Comparison of ENCODE assay signal across 21 cellular contexts in the genomic region with DNA sequence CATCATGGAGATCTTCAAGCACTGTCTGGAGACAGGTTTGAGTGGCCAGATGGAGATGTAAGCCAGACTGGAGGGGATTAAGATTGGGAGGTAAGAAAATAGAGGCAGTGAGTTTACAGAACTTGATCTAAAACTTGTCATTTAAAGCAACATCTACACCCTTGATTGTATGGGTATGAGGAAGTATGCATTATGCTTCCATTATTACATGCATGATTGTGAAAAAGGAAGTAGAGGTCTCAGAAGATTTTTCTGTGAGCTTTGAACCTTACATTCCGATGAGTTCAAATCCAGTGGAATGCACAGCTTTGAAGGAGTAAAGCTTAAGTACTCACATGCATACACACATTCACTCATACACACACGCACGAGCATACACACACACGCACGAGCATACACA.
DNase-seq lines count a peak whose midpoint lies in the region; ATAC-seq, FAIRE-seq and TF ChIP-seq lines count a peak whose summit lies in the region.
"Had no signal": no experiment of that assay in that cellular context is flagged by ENCODE, and none has a peak within 500 bp of the region (broad histone marks: within the 10 kb centered on the region; RNA-seq: fewer than 3 reads in every experiment).

No MANE protein-coding gene starts in this region.

- H3K9me3 ChIP-seq in mucosa of descending colon, result no peaks in the 10 kb centered on the region
- H3K9me3 ChIP-seq: HAP-1 had no signal

- TF ChIP-seq CTCF in mucosa of descending colon (IDR thresholded peaks at IDR 0.05), result no peak

- no peaks in the 10 kb centered on the region for H3K27me3 Mint-ChIP-seq in activated T-helper 2 cell treated with anti-CD3 and anti-CD28 coated beads, Interferon-gamma antibody, Interleukin-2, Interleukin-4, amounts not matched to agents 10 μg/mL and 5 μg/mL and 100 μg/mL, durations not matched to agents 14 hours and 24 hours and 36 hours (ENCODE audit: low read depth)
- H3K27me3 Mint-ChIP-seq in immature natural killer cell (ENCODE audit: low read depth in 3 of 3), result peaks cover 2 to 5% (median 3%) of the 10 kb centered on the region in 3 donors
- H3K27me3 Mint-ChIP-seq: CD4-positive, alpha-beta memory T cell had no signal

- no peaks in the 10 kb centered on the region for H3K36me3 ChIP-seq in mucosa of descending colon (ENCODE audit: low read depth)
- H3K36me3 ChIP-seq: HAP-1 had no signal

- H3K4me1 ChIP-seq in mucosa of descending colon (ENCODE audit: low read depth), result no peaks in the 10 kb centered on the region
- H3K4me1 ChIP-seq: HAP-1 had no signal

- ATAC-seq in mucosa of descending colon (peak; percentile 55), GM21619 (IDR thresholded peaks at IDR 0.05; ENCODE audit: unreplicated experiment) (no peak), HG02588 (IDR thresholded peaks at IDR 0.05; ENCODE audit: unreplicated experiment) (no peak)

- no peak overlapping the region for H3K27ac Mint-ChIP-seq in activated T-helper 2 cell treated with anti-CD3 and anti-CD28 coated beads, Interferon-gamma antibody, Interleukin-2, Interleukin-4, amounts not matched to agents 10 μg/mL and 5 μg/mL and 100 μg/mL, durations not matched to agents 14 hours and 24 hours and 36 hours
- no peak overlapping the region for H3K27ac Mint-ChIP-seq in immature natural killer cell
- H3K27ac Mint-ChIP-seq: CD4-positive, alpha-beta memory T cell; HFFc6 had no signal

- DNase-seq in HTR-8/SVneo (ENCODE audit: insufficient read length, low spot score) (no peak), MV-4-11 (lab: John Stamatoyannopoulos, UW) (peak; percentile 27), epithelial cell of prostate (ENCODE audit: low read depth, low spot score) (no peak), mucosa of descending colon (no peak), immature natural killer cell (no peak)
- DNase-seq in activated T-helper 2 cell treated with anti-CD3 and anti-CD28 coated beads, Interferon-gamma antibody, Interleukin-2, Interleukin-4, amounts not matched to agents 10 μg/mL and 5 μg/mL and 100 μg/mL, durations not matched to agents 14 hours and 24 hours and 36 hours (ENCODE audit: low spot score), result no peak
- DNase-seq: C1 segment of cervical spinal cord; Calu3; CD4-positive, alpha-beta memory T cell; COR-L47; DMS53; DMS79 treated with DMSO at 0.1 percent for 48 hours; GF-D8; GOT3; HFFc6 had no signal

- no peaks in the 10 kb centered on the region for H3K4me1 Mint-ChIP-seq in activated T-helper 2 cell treated with anti-CD3 and anti-CD28 coated beads, Interferon-gamma antibody, Interleukin-2, Interleukin-4, amounts not matched to agents 10 μg/mL and 5 μg/mL and 100 μg/mL, durations not matched to agents 14 hours and 24 hours and 36 hours (ENCODE audit: low read depth)
- no peaks in the 10 kb centered on the region for H3K4me1 Mint-ChIP-seq in immature natural killer cell
- H3K4me1 Mint-ChIP-seq: CD4-positive, alpha-beta memory T cell had no signal

- H3K4me3 Mint-ChIP-seq in activated T-helper 2 cell treated with anti-CD3 and anti-CD28 coated beads, Interferon-gamma antibody, Interleukin-2, Interleukin-4, amounts not matched to agents 10 μg/mL and 5 μg/mL and 100 μg/mL, durations not matched to agents 14 hours and 24 hours and 36 hours (ENCODE audit: low read depth), result no peak overlapping the region
- H3K4me3 Mint-ChIP-seq in immature natural killer cell, result no peak overlapping the region
- H3K4me3 Mint-ChIP-seq: CD4-positive, alpha-beta memory T cell; HFFc6 had no signal

- intact Hi-C loops in mucosa of descending colon (cut with DNase I, micrococcal nuclease), result no loop called here
- intact Hi-C loops in activated T-helper 2 cell treated with anti-CD3 and anti-CD28 coated beads, Interferon-gamma antibody, Interleukin-2, Interleukin-4, amounts not matched to agents 10 μg/mL and 5 μg/mL and 100 μg/mL, durations not matched to agents 14 hours and 24 hours and 36 hours (cut with micrococcal nuclease), result no loop called here

- no peaks in the 10 kb centered on the region for H3K9me3 Mint-ChIP-seq in activated T-helper 2 cell treated with anti-CD3 and anti-CD28 coated beads, Interferon-gamma antibody, Interleukin-2, Interleukin-4, amounts not matched to agents 10 μg/mL and 5 μg/mL and 100 μg/mL, durations not matched to agents 14 hours and 24 hours and 36 hours
- peaks cover 0 to 10% (median under 1%) of the 10 kb centered on the region in 6 donors for H3K9me3 Mint-ChIP-seq in immature natural killer cell
- H3K9me3 Mint-ChIP-seq: HFFc6 had no signal

- FAIRE-seq in HTR-8/SVneo (lab: Jason Lieb, UNC), result peak; percentile 20
- FAIRE-seq: GM12891, GM18507, H54 had no signal

- H3K27ac ChIP-seq in epithelial cell of prostate, result peak overlapping the region; percentile 21

- H3K36me3 Mint-ChIP-seq in activated T-helper 2 cell treated with anti-CD3 and anti-CD28 coated beads, Interferon-gamma antibody, Interleukin-2, Interleukin-4, amounts not matched to agents 10 μg/mL and 5 μg/mL and 100 μg/mL, durations not matched to agents 14 hours and 24 hours and 36 hours (ENCODE audit: low read depth), result no peaks in the 10 kb centered on the region
- peaks cover 0 to 3% (median 0%) of the 10 kb centered on the region in 3 donors for H3K36me3 Mint-ChIP-seq in immature natural killer cell
- H3K36me3 Mint-ChIP-seq: CD4-positive, alpha-beta memory T cell had no signal

- H3K4me3 ChIP-seq in mucosa of descending colon, result no peak overlapping the region
- H3K4me3 ChIP-seq: HAP-1 had no signal
